In the genomic region with DNA sequence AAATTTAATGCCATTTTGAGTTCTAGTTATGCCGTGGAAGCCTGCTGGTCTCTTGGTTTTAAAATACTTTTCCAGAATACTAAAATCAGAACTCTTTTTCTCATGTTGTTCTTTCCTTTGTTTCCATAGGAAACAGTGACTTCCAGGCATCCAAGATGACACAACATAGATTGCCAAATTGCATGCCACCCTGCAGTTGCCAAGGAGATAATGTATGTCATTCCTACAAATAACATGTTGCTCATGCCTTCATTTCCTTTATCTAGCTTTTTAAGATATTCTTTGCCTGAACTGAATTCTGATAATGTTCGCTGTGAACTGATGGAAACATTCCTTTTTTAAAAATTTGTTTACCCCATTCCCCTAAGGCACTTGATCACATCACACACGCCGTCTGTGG, we compare ENCODE assay signal across 20 cellular contexts. TPM values are rescaled to one million over a fixed set of nuclear protein-coding genes. Genes with fewer than 3 reads are reported as not detected.
DNase-seq lines count a peak whose midpoint lies in the region; ATAC-seq and TF ChIP-seq lines count a peak whose summit lies in the region.
"Had no signal": no experiment of that assay in that cellular context is flagged by ENCODE, and none has a peak within 500 bp of the region (broad histone marks: within the 10 kb centered on the region; RNA-seq: fewer than 3 reads in every experiment).

No MANE protein-coding gene starts in this region.

- no peaks in the 10 kb centered on the region for H3K9me3 ChIP-seq in breast epithelium
- H3K9me3 ChIP-seq: gastroesophageal sphincter, SJSA1, upper lobe of right lung had no signal

- in situ Hi-C loops in brain microvascular endothelial cell (cut with HindIII; ENCODE audit: low pct_ligation_motif_present, low sequenced_read_pairs) = no loop called here

- H3K4me3 Mint-ChIP-seq in MCF 10A (ENCODE audit: unreplicated experiment) (no peak overlapping the region), nephron progenitor cell (no peak overlapping the region)
- H3K4me3 Mint-ChIP-seq: activated naive CD4-positive, alpha-beta T cell treated with anti-CD3 and anti-CD28 coated beads for 36 hours; brain; endodermal cell had no signal

- TF ChIP-seq CTCF in MCF 10A (IDR thresholded peaks at IDR 0.05; ENCODE audit: unreplicated experiment) (no peak), breast epithelium (IDR thresholded peaks at IDR 0.05) (no peak), brain microvascular endothelial cell (IDR thresholded peaks at IDR 0.05; ENCODE audit: low read depth, low read length, missing control alignments) (no peak), fibroblast of the aortic adventitia (IDR thresholded peaks at IDR 0.05; ENCODE audit: insufficient read depth, low read length) (no peak), nephron progenitor cell (IDR thresholded peaks at IDR 0.05) (no peak)

- H3K4me1 ChIP-seq in breast epithelium = no peaks in the 10 kb centered on the region
- H3K4me1 ChIP-seq: gastroesophageal sphincter, parathyroid adenoma, SJSA1, upper lobe of right lung had no signal

- H3K4me1 Mint-ChIP-seq in MCF 10A (ENCODE audit: insufficient read depth, unreplicated experiment) (no peaks in the 10 kb centered on the region), nephron progenitor cell (no peaks in the 10 kb centered on the region)
- H3K4me1 Mint-ChIP-seq: endodermal cell had no signal

- no peak for TF ChIP-seq POLR2A in breast epithelium (IDR thresholded peaks at IDR 0.05)

- H3K36me3 Mint-ChIP-seq in MCF 10A (ENCODE audit: insufficient read depth, unreplicated experiment) (no peaks in the 10 kb centered on the region), nephron progenitor cell (ENCODE audit: low read depth) (no peaks in the 10 kb centered on the region)
- H3K36me3 Mint-ChIP-seq: brain had no signal

- H3K36me3 ChIP-seq in breast epithelium (no peaks in the 10 kb centered on the region), brain microvascular endothelial cell (replicated peaks) (no peaks in the 10 kb centered on the region)
- H3K36me3 ChIP-seq: gastroesophageal sphincter, SJSA1, upper lobe of right lung had no signal

- H3K27ac ChIP-seq in breast epithelium (no peak overlapping the region), brain microvascular endothelial cell (peak overlapping the region; percentile 5)
- H3K27ac ChIP-seq: gastroesophageal sphincter, parathyroid adenoma, SJSA1, upper lobe of right lung had no signal

- peaks cover 92% of the 10 kb centered on the region for H3K27me3 Mint-ChIP-seq in MCF 10A (ENCODE audit: insufficient read depth, unreplicated experiment)
- H3K27me3 Mint-ChIP-seq in nephron progenitor cell (ENCODE audit: low read depth, poor library complexity) = no peaks in the 10 kb centered on the region
- H3K27me3 Mint-ChIP-seq: brain had no signal

- intact Hi-C loops in MCF 10A (cut with micrococcal nuclease) (no loop called here), breast epithelium (cut with DNase I; ENCODE audit: low total_unique reads) (no loop called here)

- H3K4me3 ChIP-seq in breast epithelium = no peak overlapping the region
- H3K4me3 ChIP-seq in brain microvascular endothelial cell (ENCODE audit: low read depth, low read length) = no peak overlapping the region
- no peak overlapping the region for H3K4me3 ChIP-seq in fibroblast of the aortic adventitia (ENCODE audit: low read depth, low read length)
- H3K4me3 ChIP-seq: gastroesophageal sphincter, SJSA1, upper lobe of right lung had no signal

- ATAC-seq in GM19467 (IDR thresholded peaks at IDR 0.05; ENCODE audit: unreplicated experiment) (no peak), GM18502 (IDR thresholded peaks at IDR 0.05; ENCODE audit: poor library complexity, unreplicated experiment) (no peak)
- ATAC-seq: gastroesophageal sphincter, left lobe of liver, upper lobe of right lung had no signal

- H3K9me3 Mint-ChIP-seq in MCF 10A (ENCODE audit: unreplicated experiment) (no peaks in the 10 kb centered on the region), nephron progenitor cell (no peaks in the 10 kb centered on the region)
- H3K9me3 Mint-ChIP-seq: activated naive CD4-positive, alpha-beta T cell treated with anti-CD3 and anti-CD28 coated beads for 36 hours; brain; endodermal cell had no signal

- POLR2A ChIA-PET in MCF 10A (lab: Yijun Ruan, JAX) = interaction anchor here (0.9 kb wide), 1 partner anchor 10 kb away, joined by 3 read pairs; no protein-coding TSS in a partner anchor

- H3K27ac Mint-ChIP-seq in MCF 10A (ENCODE audit: low read depth, unreplicated experiment) = no peak overlapping the region
- no peak overlapping the region for H3K27ac Mint-ChIP-seq in nephron progenitor cell
- H3K27ac Mint-ChIP-seq: activated naive CD4-positive, alpha-beta T cell treated with anti-CD3 and anti-CD28 coated beads for 36 hours; endodermal cell had no signal

- no peaks in the 10 kb centered on the region for H3K27me3 ChIP-seq in breast epithelium
- H3K27me3 ChIP-seq in brain microvascular endothelial cell (replicated peaks) = no peaks in the 10 kb centered on the region
- H3K27me3 ChIP-seq: gastroesophageal sphincter, SJSA1 had no signal

- peak; percentile 49 for DNase-seq in MCF 10A (ENCODE audit: unreplicated experiment)
- DNase-seq in breast epithelium (ENCODE audit: low spot score in 2 of 2) = no peak
- peak; percentile 63 for DNase-seq in brain microvascular endothelial cell
- DNase-seq in fibroblast of the aortic adventitia (ENCODE audit: low read depth) = peak; percentile 20
- DNase-seq in DMS79 (lab: John Stamatoyannopoulos, UW) = no peak
- DNase-seq in nephron progenitor cell = no peak
- DNase-seq: activated CD4-positive, alpha-beta T cell treated with anti-CD3 and anti-CD28 coated beads for 48 hours; activated naive CD4-positive, alpha-beta T cell treated with anti-CD3 and anti-CD28 coated beads for 36 hours; endodermal cell; HCEC 1CT; NCI-H1930; NCI-H510A; upper lobe of right lung had no signal

- CTCF ChIA-PET in MCF 10A (lab: Yijun Ruan, JAX) = no interaction called here

- BruUV-seq in MCF 10A (replicated peaks; lab: Mats Ljungman, UMichigan) = no TSS peak

RNA-seq across cellular contexts. Expression of a gene that starts 37.9 kb away (rescaled TPM):
- total RNA-seq in MCF 10A (2022) (not detected in 2 replicates), breast epithelium (not detected), fibroblast of the aortic adventitia (ENCODE audit: low replicate concordance) (not detected in 2 replicates)
- total RNA-seq: activated naive CD4-positive, alpha-beta T cell treated with anti-CD3 and anti-CD28 coated beads for 36 hours; endodermal cell; gastroesophageal sphincter; left lobe of liver; SJSA1; upper lobe of right lung had no signal

RNA-seq across cellular contexts. Expression of a gene that starts 46.5 kb away (rescaled TPM):
- not detected in 2 replicates for total RNA-seq in MCF 10A (2022)
- under 1 TPM in 1 of 3 donors, not detected in 2; 0.15 TPM for total RNA-seq in breast epithelium
- 0.08 TPM in 1 of 2 replicates, not detected in the other for total RNA-seq in fibroblast of the aortic adventitia (ENCODE audit: low replicate concordance)
- total RNA-seq: activated naive CD4-positive, alpha-beta T cell treated with anti-CD3 and anti-CD28 coated beads for 36 hours; left lobe of liver; SJSA1; upper lobe of right lung had no signal

Comparison
In these comparisons a context has a peak if more than half of its experiments do, and no peak if none do; other contexts are left out.
1. DNase-seq: peak in MCF 10A (single experiment), brain microvascular endothelial cell (single experiment) and fibroblast of the aortic adventitia (single experiment); none in breast epithelium (0 of 2), DMS79 (single experiment) and nephron progenitor cell (single experiment).